In the genomic region with DNA sequence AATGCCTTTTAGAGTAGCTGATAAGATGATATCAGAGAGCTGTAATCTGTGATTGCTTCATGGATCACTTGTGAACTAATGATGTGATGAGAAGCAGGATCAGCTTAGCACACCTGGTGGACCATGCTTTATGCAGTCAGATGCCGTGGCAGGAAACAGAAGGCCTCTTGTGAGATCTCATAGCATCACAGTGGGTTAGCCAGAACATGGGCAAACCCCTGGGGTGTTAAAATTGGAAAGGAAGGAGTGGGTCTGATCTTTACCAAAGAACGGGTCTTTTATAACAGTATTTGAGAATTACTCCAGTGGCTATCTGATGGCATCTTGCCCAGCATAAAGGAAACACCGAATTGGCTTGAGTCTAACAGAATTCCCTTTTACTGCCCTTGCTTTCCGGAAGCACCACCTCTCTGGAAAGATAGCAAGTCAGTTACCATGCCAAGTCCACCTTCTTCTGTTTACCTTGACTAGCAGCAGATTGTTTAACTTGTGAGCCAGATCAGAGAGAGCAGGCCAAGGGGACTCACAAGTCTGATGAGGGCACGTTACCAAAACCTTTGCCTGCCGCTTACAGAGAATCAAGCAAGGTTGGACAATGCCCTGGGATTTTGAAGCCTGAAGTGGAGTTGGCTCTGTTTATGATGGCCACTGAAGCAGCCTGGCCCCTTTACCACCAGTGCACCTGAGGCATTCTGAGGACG, we compare ENCODE assay signal across 16 cellular contexts. TPM values are rescaled to one million over a fixed set of nuclear protein-coding genes. Genes with fewer than 3 reads are reported as not detected.
A peak's percentile ranks its signal among the peaks of the same experiment; 100 is the strongest.
DNase-seq lines count a peak whose midpoint lies in the region; ATAC-seq and TF ChIP-seq lines count a peak whose summit lies in the region.
"Had no signal": no experiment of that assay in that cellular context is flagged by ENCODE, and none has a peak within 500 bp of the region (broad histone marks: within the 10 kb centered on the region; RNA-seq: fewer than 3 reads in every experiment).

No MANE protein-coding gene starts in this region.

- H3K4me1 Mint-ChIP-seq in effector memory CD8-positive, alpha-beta T cell (ENCODE audit: low read depth in 2 of 2) = no peaks in the 10 kb centered on the region
- peaks cover 19% of the 10 kb centered on the region for H3K4me1 Mint-ChIP-seq in neural progenitor cell

- no peak overlapping the region for H3K27ac ChIP-seq in BLaER1
- no peak overlapping the region for H3K27ac ChIP-seq in neural progenitor cell
- H3K27ac ChIP-seq: foreskin keratinocyte, tibial artery had no signal

- H3K9ac ChIP-seq in BLaER1 (no peak overlapping the region), neural progenitor cell (no peak overlapping the region)

- no peaks in the 10 kb centered on the region for H3F3A ChIP-seq in neural progenitor cell (ENCODE audit: low read depth)

- H3K79me2 ChIP-seq in neural progenitor cell (ENCODE audit: low read depth) = no peaks in the 10 kb centered on the region

- H3K4me2 ChIP-seq in BLaER1 = 0 out of 2 replicates have a peak overlapping the region, but pooled peaks have one; percentile 0
- H3K4me2 ChIP-seq in neural progenitor cell = no peak overlapping the region

- no peak for ATAC-seq in effector memory CD8-positive, alpha-beta T cell (replicated peaks)
- ATAC-seq: activated CD8-positive, alpha-beta T cell treated with anti-CD3 and anti-CD28 coated beads, Interleukin-2, amount 10 ng/mL, durations not matched to agents 7 days and 5 days; foreskin keratinocyte; GM12878 had no signal

- H3K9me3 Mint-ChIP-seq in effector memory CD8-positive, alpha-beta T cell = no peaks in the 10 kb centered on the region
- no peaks in the 10 kb centered on the region for H3K9me3 Mint-ChIP-seq in neural progenitor cell

- H3K4me1 ChIP-seq in BLaER1 = peaks cover 15% of the 10 kb centered on the region
- no peaks in the 10 kb centered on the region for H3K4me1 ChIP-seq in neural progenitor cell
- H3K4me1 ChIP-seq: foreskin keratinocyte, tibial artery had no signal

- H2AFZ ChIP-seq in neural progenitor cell (replicated peaks) = no peak overlapping the region

- H3K4me3 ChIP-seq in BLaER1 = no peak overlapping the region
- no peak overlapping the region for H3K4me3 ChIP-seq in neural progenitor cell
- H3K4me3 ChIP-seq: GM12878, tibial artery had no signal

- no peak for TF ChIP-seq CTCF in neural progenitor cell (IDR thresholded peaks at IDR 0.05)

- H3K27ac Mint-ChIP-seq in effector memory CD8-positive, alpha-beta T cell = peak overlapping the region; percentile 8 to 65
- peak overlapping the region; percentile 64 for H3K27ac Mint-ChIP-seq in neural progenitor cell
- H3K27ac Mint-ChIP-seq: activated CD8-positive, alpha-beta T cell treated with anti-CD3 and anti-CD28 coated beads, Interleukin-2, amount 10 ng/mL, durations not matched to agents 7 days and 5 days had no signal

- H4K20me1 ChIP-seq in BLaER1 (no peaks in the 10 kb centered on the region), neural progenitor cell (ENCODE audit: low read depth) (no peaks in the 10 kb centered on the region)

- peaks cover 1% of the 10 kb centered on the region for H3K36me3 Mint-ChIP-seq in effector memory CD8-positive, alpha-beta T cell (ENCODE audit: insufficient read depth)
- H3K36me3 Mint-ChIP-seq in neural progenitor cell = peaks cover 4% of the 10 kb centered on the region

- no peak overlapping the region for H3K4me3 Mint-ChIP-seq in effector memory CD8-positive, alpha-beta T cell
- no peak overlapping the region for H3K4me3 Mint-ChIP-seq in neural progenitor cell
- H3K4me3 Mint-ChIP-seq: activated CD8-positive, alpha-beta T cell treated with anti-CD3 and anti-CD28 coated beads, Interleukin-2, amount 10 ng/mL, durations not matched to agents 7 days and 5 days had no signal

- peak; percentile 71 for DNase-seq in NCI-H2196 treated with DMSO at 0.1 percent for 48 hours (lab: John Stamatoyannopoulos, UW; ENCODE audit: unreplicated experiment)
- no peak for DNase-seq in effector memory CD8-positive, alpha-beta T cell
- no peak for DNase-seq in neural progenitor cell (ENCODE audit: low spot score)
- DNase-seq in activated T-cell treated with anti-CD3 and anti-CD28 coated beads, Interleukin-2, amount 50 U/mL, for 1 hour = no peak
- no peak for DNase-seq in NK-92 treated with Interleukin-12 subunit alpha and Interleukin-12 subunit beta, amount 100 ng/mL, for 24 hours (lab: John Stamatoyannopoulos, UW)
- no peak for DNase-seq in NCI-H2107 treated with DMSO at 0.1 percent for 48 hours (lab: John Stamatoyannopoulos, UW; ENCODE audit: unreplicated experiment)
- DNase-seq in T1000 (lab: John Stamatoyannopoulos, UW) = no peak
- DNase-seq: ACHN; activated CD8-positive, alpha-beta T cell treated with anti-CD3 and anti-CD28 coated beads, Interleukin-2, amount 10 ng/mL, durations not matched to agents 7 days and 5 days; foreskin keratinocyte; NCI-H446 treated with DMSO at 0.1 percent for 48 hours; Right ventricle myocardium superior; T-helper 1 cell; tibial artery had no signal

- H3K27me3 ChIP-seq in BLaER1 = no peaks in the 10 kb centered on the region
- no peaks in the 10 kb centered on the region for H3K27me3 ChIP-seq in neural progenitor cell
- H3K27me3 ChIP-seq: foreskin keratinocyte, tibial artery had no signal

- H3K27me3 Mint-ChIP-seq in effector memory CD8-positive, alpha-beta T cell = peaks cover 0 to 13% of the 10 kb centered on the region in 2 donors
- peaks cover 5% of the 10 kb centered on the region for H3K27me3 Mint-ChIP-seq in neural progenitor cell (ENCODE audit: insufficient read depth, low read depth)

- H3K9me3 ChIP-seq in BLaER1 (no peaks in the 10 kb centered on the region), neural progenitor cell (ENCODE audit: low read depth) (no peaks in the 10 kb centered on the region)
- H3K9me3 ChIP-seq: tibial artery had no signal

- peaks cover 75% of the 10 kb centered on the region for H3K36me3 ChIP-seq in BLaER1
- no peaks in the 10 kb centered on the region for H3K36me3 ChIP-seq in neural progenitor cell
- H3K36me3 ChIP-seq: tibial artery had no signal

RNA-seq across cellular contexts. Expression of gene SRF, which starts 20.9 kb away (rescaled TPM):
- total RNA-seq in neural progenitor cell (ENCODE audit: low replicate concordance) = 15.0 and 35.6 TPM in 2 replicates

RNA-seq across cellular contexts. Expression of gene CUL9, which starts 31.8 kb away (rescaled TPM):
- 14.1 and 25.9 TPM in 2 replicates for total RNA-seq in neural progenitor cell (ENCODE audit: low replicate concordance)
